ENCODE assay signal across 11 cellular contexts in the genomic region with DNA sequence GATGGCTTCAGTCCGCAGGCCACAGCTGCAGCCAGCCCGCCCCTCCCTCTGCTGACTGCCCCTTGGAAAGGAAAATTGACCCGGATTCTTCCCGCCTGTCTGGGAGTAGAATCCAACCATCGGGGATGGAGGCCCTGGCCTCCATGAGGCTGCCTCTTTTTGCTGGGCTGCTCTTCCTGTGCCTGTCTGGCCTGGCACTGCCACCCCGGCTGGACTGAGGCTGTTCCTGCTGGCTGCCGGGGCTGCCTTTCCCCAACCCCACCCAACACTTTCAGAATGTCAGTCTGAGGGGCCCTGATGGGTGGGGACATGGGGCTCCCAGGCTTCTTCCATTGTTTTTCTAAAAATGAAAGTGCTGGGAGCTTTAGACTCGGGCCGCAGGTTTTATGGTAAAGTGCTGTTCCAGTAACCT. TPM values are rescaled to one million over a fixed set of nuclear protein-coding genes. Genes with fewer than 3 reads are reported as not detected.
DNase-seq lines count a peak whose midpoint lies in the region; ATAC-seq and TF ChIP-seq lines count a peak whose summit lies in the region.
"Had no signal": no experiment of that assay in that cellular context is flagged by ENCODE, and none has a peak within 500 bp of the region (broad histone marks: within the 10 kb centered on the region; RNA-seq: fewer than 3 reads in every experiment).

No MANE protein-coding gene starts in this region.

- no peak for TF ChIP-seq POLR2A in vagina (IDR thresholded peaks at IDR 0.05)

- ATAC-seq in HG02840 (IDR thresholded peaks at IDR 0.05; ENCODE audit: low FRiP score, unreplicated experiment) (no peak), HG03175 (IDR thresholded peaks at IDR 0.05; ENCODE audit: unreplicated experiment) (no peak)

- H3K4me1 ChIP-seq in cardiac muscle cell (ENCODE audit: low read depth): peaks cover 62% of the 10 kb centered on the region
- H3K4me1 ChIP-seq in osteoblast (ENCODE audit: insufficient read depth, low read length): peaks cover 61% of the 10 kb centered on the region
- H3K4me1 ChIP-seq in vagina: peaks cover 81% of the 10 kb centered on the region

- no peaks in the 10 kb centered on the region for H3K9me3 ChIP-seq in cardiac muscle cell (ENCODE audit: low read depth)
- no peaks in the 10 kb centered on the region for H3K9me3 ChIP-seq in osteoblast (ENCODE audit: low read depth, low read length)
- no peaks in the 10 kb centered on the region for H3K9me3 ChIP-seq in vagina

- peaks cover 17% of the 10 kb centered on the region for H4K20me1 ChIP-seq in osteoblast (ENCODE audit: insufficient read depth, low read length)

- intact Hi-C loops in cardiac septum (cut with DNase I): no loop called here
- intact Hi-C loops in vagina (cut with DNase I): no loop called here

- no peak for DNase-seq in cardiac muscle cell (ENCODE audit: low read depth in 1 of 2, low spot score in 1 of 2)
- no peak for DNase-seq in cardiac septum (ENCODE audit: low spot score)
- DNase-seq in fibroblast of the aortic adventitia (ENCODE audit: low read depth): peak; percentile 50
- no peak for DNase-seq in osteoblast (ENCODE audit: insufficient read length, low spot score, missing footprints)
- no peak for DNase-seq in vagina (ENCODE audit: extremely low spot score in 2 of 2)
- DNase-seq in HUDEP-2 (lab: John Stamatoyannopoulos, UW; ENCODE audit: unreplicated experiment in 76 of 76): no peak
- DNase-seq: naive B cell; stimulated activated CD4-positive, alpha-beta T cell treated with anti-CD3 and anti-CD28 coated beads, Interleukin-4, amount 100 ng/mL, for 1 hour had no signal

- no peaks in the 10 kb centered on the region for H3K27me3 ChIP-seq in cardiac muscle cell
- H3K27me3 ChIP-seq in osteoblast (ENCODE audit: insufficient read depth, low read length): no peaks in the 10 kb centered on the region
- H3K27me3 ChIP-seq in vagina: no peaks in the 10 kb centered on the region

- H3K4me2 ChIP-seq in osteoblast (ENCODE audit: insufficient read depth, low read length): peak overlapping the region; percentile 84

- peak overlapping the region; percentile 31 for H2AFZ ChIP-seq in osteoblast (ENCODE audit: low read length)

- H3K36me3 ChIP-seq in cardiac muscle cell (no peaks in the 10 kb centered on the region), osteoblast (ENCODE audit: insufficient read depth, low read length) (no peaks in the 10 kb centered on the region), vagina (no peaks in the 10 kb centered on the region)

- H3K27ac ChIP-seq in cardiac muscle cell (peak overlapping the region; percentile 90), osteoblast (ENCODE audit: low read depth, low read length) (peak overlapping the region; percentile 63), vagina (peak overlapping the region; percentile 55)

- peaks cover 74% of the 10 kb centered on the region for H3K79me2 ChIP-seq in osteoblast (ENCODE audit: insufficient read depth, low read length)

- H3K4me3 ChIP-seq in cardiac muscle cell: no peak overlapping the region
- peak overlapping the region; percentile 33 for H3K4me3 ChIP-seq in fibroblast of the aortic adventitia (ENCODE audit: low read depth, low read length)
- peak overlapping the region; percentile 30 for H3K4me3 ChIP-seq in osteoblast (ENCODE audit: insufficient read depth, low read length)
- H3K4me3 ChIP-seq in vagina: no peak overlapping the region

- no peak for TF ChIP-seq CTCF in cardiac muscle cell (IDR thresholded peaks at IDR 0.05; ENCODE audit: low read depth, low read length)
- TF ChIP-seq CTCF in fibroblast of the aortic adventitia (IDR thresholded peaks at IDR 0.05; ENCODE audit: insufficient read depth, low read length): no peak
- no peak for TF ChIP-seq CTCF in osteoblast (IDR thresholded peaks at IDR 0.05; ENCODE audit: extremely low read depth, low read depth, low read length)
- TF ChIP-seq CTCF in vagina (IDR thresholded peaks at IDR 0.05): no peak

RNA-seq across cellular contexts. Expression of a gene that starts 7.3 kb away (rescaled TPM):
- total RNA-seq in cardiac muscle cell: 27.1 and 47.3 TPM in 2 replicates
- 20.0 and 20.3 TPM in 2 replicates for polyA plus RNA-seq in cardiac muscle cell
- total RNA-seq in cardiac septum: 13.5 TPM
- 11.7 and 14.3 TPM in 2 replicates for total RNA-seq in fibroblast of the aortic adventitia (ENCODE audit: low replicate concordance)
- 11.2 and 11.5 TPM in 2 replicates for total RNA-seq in osteoblast
- 9.1 TPM for total RNA-seq in vagina
- polyA plus RNA-seq: IgD-negative memory B cell had no signal

Comparison
In these comparisons a context has a peak if more than half of its experiments do, and no peak if none do; other contexts are left out.
1. H3K4me3 ChIP-seq: peak in fibroblast of the aortic adventitia (single experiment) and osteoblast (single experiment); none in cardiac muscle cell (single experiment) and vagina (0 of 2).
2. Peak in every context shown above with its lines, with median percentiles within 50 percentile points of each other: H3K27ac ChIP-seq.